In the genomic region with DNA sequence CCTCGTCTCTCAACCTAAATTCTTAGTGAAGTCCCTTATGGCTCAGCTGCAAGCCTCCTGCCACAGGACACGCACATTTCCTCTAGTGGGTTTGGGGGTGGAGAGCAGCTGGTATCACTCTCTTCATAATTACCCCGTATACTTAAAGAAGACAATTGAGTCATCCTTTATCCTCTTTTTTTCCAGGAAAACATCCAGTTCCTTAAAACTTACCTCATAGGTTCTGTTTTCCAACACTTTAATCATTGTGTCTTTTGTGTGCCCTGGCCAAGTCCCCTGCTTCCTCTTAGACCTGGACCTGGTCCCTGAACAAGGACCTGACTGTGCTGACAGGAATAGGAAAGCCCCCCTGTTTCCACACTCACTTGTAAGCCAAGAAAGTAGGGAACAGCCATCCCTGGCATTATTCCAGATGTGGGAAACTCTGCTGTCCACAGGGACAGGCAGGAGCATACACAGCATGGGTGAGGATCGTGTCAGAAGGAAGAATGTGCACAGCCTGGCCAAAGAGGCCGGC, we compare ENCODE assay signal across 10 cellular contexts. TPM values are rescaled to one million over a fixed set of nuclear protein-coding genes. Genes with fewer than 3 reads are reported as not detected.
DNase-seq lines count a peak whose midpoint lies in the region; FAIRE-seq and TF ChIP-seq lines count a peak whose summit lies in the region.
"Had no signal": no experiment of that assay in that cellular context is flagged by ENCODE, and none has a peak within 500 bp of the region (broad histone marks: within the 10 kb centered on the region; RNA-seq: fewer than 3 reads in every experiment).

No MANE protein-coding gene starts in this region.

- FAIRE-seq in RCC 7860 (lab: Jason Lieb, UNC) (no peak), H54 (lab: Jason Lieb, UNC) (no peak)

- no peaks in the 10 kb centered on the region for H3K9me3 ChIP-seq in WERI-Rb-1 (ENCODE audit: severe bottlenecking)
- H3K9me3 ChIP-seq: HAP-1, neutrophil had no signal

- DNase-seq in Daoy (ENCODE audit: low read depth) (peak; percentile 20), RCC 7860 (ENCODE audit: low spot score) (peak; percentile 40), epithelial cell of prostate (ENCODE audit: low read depth, low spot score) (no peak), NCI-H526 treated with DMSO at 0.1 percent for 48 hours (lab: John Stamatoyannopoulos, UW) (no peak), H54 (ENCODE audit: insufficient read length, low spot score) (no peak), WERI-Rb-1 (no peak), NCI-H1092 (lab: John Stamatoyannopoulos, UW) (no peak)

- no peaks in the 10 kb centered on the region for H3K27me3 Mint-ChIP-seq in nephron (ENCODE audit: low read depth)

- H3K27me3 ChIP-seq in WERI-Rb-1 (ENCODE audit: insufficient read depth, low read depth, severe bottlenecking), result no peaks in the 10 kb centered on the region

- peak overlapping the region in 2 of 3 experiments; percentile 19 to 22 for H3K27ac Mint-ChIP-seq in nephron

- peaks cover 2% of the 10 kb centered on the region for H3K9me3 Mint-ChIP-seq in nephron

- peaks cover 6% of the 10 kb centered on the region for H3K36me3 Mint-ChIP-seq in nephron (ENCODE audit: low read depth)

- H3K4me1 Mint-ChIP-seq in nephron, result peaks cover 5% of the 10 kb centered on the region

- no peak overlapping the region for H3K4me3 ChIP-seq in WERI-Rb-1 (ENCODE audit: low read depth, low read length)
- H3K4me3 ChIP-seq: HAP-1 had no signal

- no peaks in the 10 kb centered on the region for H3K36me3 ChIP-seq in WERI-Rb-1
- H3K36me3 ChIP-seq: HAP-1, neutrophil had no signal

- no peak for TF ChIP-seq POLR2A in H54 (IDR thresholded peaks at IDR 0.05; ENCODE audit: low read depth, low read length)

- no peak overlapping the region for H3K4me3 Mint-ChIP-seq in nephron

- H3K27ac ChIP-seq in epithelial cell of prostate (peak overlapping the region; percentile 100), WERI-Rb-1 (no peak overlapping the region)
- H3K27ac ChIP-seq: neutrophil had no signal

- no peak for TF ChIP-seq CTCF in nephron (IDR thresholded peaks at IDR 0.05; ENCODE audit: unreplicated experiment in 3 of 3)
- no peak for TF ChIP-seq CTCF in WERI-Rb-1 (IDR thresholded peaks at IDR 0.05; ENCODE audit: low read depth, low read length)

RNA-seq across cellular contexts. Expression of gene MYO1B, which starts 42.3 kb away (rescaled TPM):
- 98.0 and 104 TPM in 2 replicates for total RNA-seq in Daoy (2014; rRNA removed; shearing (Covaris generic))

RNA-seq across cellular contexts. Expression of gene STAT4, which starts 52.1 kb away (rescaled TPM):
- total RNA-seq in Daoy (2014; rRNA removed; shearing (Covaris generic)), result 0.06 and 0.48 TPM in 2 replicates

Comparison
In these comparisons a context has a peak if more than half of its experiments do, and no peak if none do; other contexts are left out.
1. DNase-seq: peak in Daoy (single experiment) and RCC 7860 (single experiment); none in epithelial cell of prostate (single experiment), NCI-H526 treated with DMSO at 0.1 percent for 48 hours (single experiment), H54 (single experiment), WERI-Rb-1 (single experiment) and NCI-H1092 (single experiment).